ENCODE assay signal across 8 cellular contexts in the genomic region with DNA sequence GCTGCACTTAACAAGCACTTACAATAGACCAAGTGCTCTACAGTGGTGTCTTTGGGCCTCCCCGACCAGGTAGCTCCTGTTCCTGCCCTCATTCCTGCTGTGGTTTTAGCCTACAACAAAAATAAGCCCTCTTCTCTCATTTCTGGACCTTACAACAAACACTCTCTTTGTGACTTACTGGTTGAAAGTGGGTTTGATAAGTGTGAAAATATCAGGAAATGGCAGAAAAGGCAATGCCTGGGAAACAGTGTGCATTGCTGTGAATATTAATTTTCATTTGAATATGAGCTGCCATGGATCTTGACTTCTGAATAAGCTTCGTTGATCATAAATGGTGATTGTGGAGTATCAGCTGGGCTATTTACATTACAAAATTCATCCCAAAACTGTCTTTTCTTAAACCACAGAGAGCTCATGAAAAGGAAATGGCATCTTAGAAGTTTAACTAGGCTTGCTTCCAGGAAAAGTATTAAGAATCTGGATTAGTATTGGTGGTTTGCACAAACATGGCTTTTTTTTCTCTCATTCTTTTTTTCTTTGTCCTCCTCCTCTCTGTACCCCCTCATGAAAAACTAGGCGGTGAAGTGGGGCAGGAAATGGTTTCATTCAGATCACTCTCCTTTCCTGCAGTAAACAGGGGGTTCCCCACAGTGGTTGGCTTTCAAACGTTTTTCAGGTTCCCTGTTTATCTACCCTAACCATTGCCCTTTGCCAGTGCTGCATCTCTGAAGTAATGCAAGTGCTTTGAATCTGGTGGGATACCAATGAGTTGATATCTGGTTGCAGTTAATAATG. TPM values are rescaled to one million over a fixed set of nuclear protein-coding genes. Genes with fewer than 3 reads are reported as not detected.
A peak's percentile ranks its signal among the peaks of the same experiment; 100 is the strongest.
DNase-seq lines count a peak whose midpoint lies in the region; ATAC-seq and TF ChIP-seq lines count a peak whose summit lies in the region.
"Had no signal": no experiment of that assay in that cellular context is flagged by ENCODE, and none has a peak within 500 bp of the region (broad histone marks: within the 10 kb centered on the region; RNA-seq: fewer than 3 reads in every experiment).

No MANE protein-coding gene starts in this region.

- TF ChIP-seq CTCF in OCI-LY3 (IDR thresholded peaks at IDR 0.05; ENCODE audit: low read depth, low read length): no peak

- no peak overlapping the region for H3K27ac ChIP-seq in OCI-LY3 (ENCODE audit: low read length)
- H3K27ac ChIP-seq: lower lobe of right lung had no signal

- H3K9me3 ChIP-seq in OCI-LY3 (ENCODE audit: insufficient read depth, low read length): no peaks in the 10 kb centered on the region
- H3K9me3 ChIP-seq in HAP-1: no peaks in the 10 kb centered on the region
- H3K9me3 ChIP-seq: lower lobe of right lung had no signal

- peaks cover 43 to 45% of the 10 kb centered on the region in 2 donors for H3K4me1 Mint-ChIP-seq in natural killer cell treated with Interleukin-12 subunit alpha and Interleukin-12 subunit beta and Interleukin-15 and Interleukin-18, amount 100 ng/mL, for 72 hours (ENCODE audit: low read depth in 2 of 2)

- H3K27me3 Mint-ChIP-seq in natural killer cell treated with Interleukin-12 subunit alpha and Interleukin-12 subunit beta and Interleukin-15 and Interleukin-18, amount 100 ng/mL, for 72 hours: no peaks in the 10 kb centered on the region

- H4K20me1 ChIP-seq in OCI-LY3 (ENCODE audit: insufficient read depth, low read length): no peaks in the 10 kb centered on the region

- H3K4me3 ChIP-seq in OCI-LY3 (ENCODE audit: low read length) (no peak overlapping the region), HAP-1 (no peak overlapping the region)
- H3K4me3 ChIP-seq: lower lobe of right lung had no signal

- H3K27ac Mint-ChIP-seq in natural killer cell treated with Interleukin-12 subunit alpha and Interleukin-12 subunit beta and Interleukin-15 and Interleukin-18, amount 100 ng/mL, for 72 hours: peak overlapping the region; percentile 18 to 54

- H3K27me3 ChIP-seq in OCI-LY3 (ENCODE audit: low read depth, low read length) (no peaks in the 10 kb centered on the region), HAP-1 (ENCODE audit: low read depth) (no peaks in the 10 kb centered on the region)

- H3K36me3 ChIP-seq in OCI-LY3 (replicated peaks; ENCODE audit: low read depth, low read length): no peaks in the 10 kb centered on the region
- no peaks in the 10 kb centered on the region; the same call in 1 of the 2 replicates for H3K36me3 ChIP-seq in HAP-1 (replicated peaks)
- H3K36me3 ChIP-seq: lower lobe of right lung had no signal

- H3K79me2 ChIP-seq in OCI-LY3 (ENCODE audit: low read length): no peaks in the 10 kb centered on the region

- H3K9me3 Mint-ChIP-seq in natural killer cell treated with Interleukin-12 subunit alpha and Interleukin-12 subunit beta and Interleukin-15 and Interleukin-18, amount 100 ng/mL, for 72 hours: no peaks in the 10 kb centered on the region

- peak; percentile 67 for DNase-seq in natural killer cell treated with Interleukin-12 subunit alpha and Interleukin-12 subunit beta and Interleukin-15 and Interleukin-18, amount 100 ng/mL, for 72 hours (ENCODE audit: low spot score)
- no peak for DNase-seq in HAP-1 (ENCODE audit: low spot score in 2 of 2)
- no peak for DNase-seq in NCI-H1694 (lab: John Stamatoyannopoulos, UW)
- DNase-seq in NCI-H446 treated with DMSO at 0.1 percent for 48 hours (lab: John Stamatoyannopoulos, UW): no peak
- DNase-seq: lower lobe of right lung had no signal

- H3K4me1 ChIP-seq in OCI-LY3 (ENCODE audit: low read length): peaks cover 22% of the 10 kb centered on the region
- no peaks in the 10 kb centered on the region for H3K4me1 ChIP-seq in HAP-1
- H3K4me1 ChIP-seq: lower lobe of right lung had no signal

- peak; percentile 92 for ATAC-seq in GM19043 (IDR thresholded peaks at IDR 0.05; ENCODE audit: low read depth, unreplicated experiment)
- peak; percentile 90 for ATAC-seq in HG02642 (IDR thresholded peaks at IDR 0.05; ENCODE audit: poor library complexity, unreplicated experiment)
- ATAC-seq in natural killer cell treated with Interleukin-12 subunit alpha and Interleukin-12 subunit beta and Interleukin-15 and Interleukin-18, amount 100 ng/mL, for 72 hours: peak; percentile 85 to 94

- peak overlapping the region; percentile 63 for H3K4me3 Mint-ChIP-seq in natural killer cell treated with Interleukin-12 subunit alpha and Interleukin-12 subunit beta and Interleukin-15 and Interleukin-18, amount 100 ng/mL, for 72 hours

- H3K9ac ChIP-seq in OCI-LY3 (ENCODE audit: low read length): no peak overlapping the region

- in situ Hi-C loops in HAP-1 (cut with MboI; ENCODE audit: low sequenced_read_pairs): no loop called here

- peak overlapping the region; percentile 23 for H3K4me2 ChIP-seq in OCI-LY3 (ENCODE audit: low read length)

- H3K36me3 Mint-ChIP-seq in natural killer cell treated with Interleukin-12 subunit alpha and Interleukin-12 subunit beta and Interleukin-15 and Interleukin-18, amount 100 ng/mL, for 72 hours: peaks cover 7% of the 10 kb centered on the region

- H2AFZ ChIP-seq in OCI-LY3 (ENCODE audit: low read depth, low read length): no peak overlapping the region

RNA-seq across cellular contexts. Expression of gene NR4A3, which starts 29.5 kb away (rescaled TPM):
- total RNA-seq in natural killer cell treated with Interleukin-12 subunit alpha and Interleukin-12 subunit beta and Interleukin-15 and Interleukin-18, amount 100 ng/mL, for 72 hours: 1 to 10 TPM; 1.3 to 2.4 TPM

RNA-seq across cellular contexts. Expression of gene STX17, which starts 55.2 kb away (rescaled TPM):
- 10 to 100 TPM; 19.6 to 32.8 TPM for total RNA-seq in natural killer cell treated with Interleukin-12 subunit alpha and Interleukin-12 subunit beta and Interleukin-15 and Interleukin-18, amount 100 ng/mL, for 72 hours
